ENCODE assay signal across 38 cellular contexts in genomic region chr12:115121053-115121452, GRCh38.
"Had no signal": no experiment of that assay in that cellular context is flagged by ENCODE, and none has a peak within 500 bp of the region (broad histone marks: within the 10 kb centered on the region; RNA-seq: fewer than 3 reads in every experiment).

No MANE protein-coding gene starts in this region.

- H3K9me3 ChIP-seq: ascending aorta had no signal

- H3K4me1 ChIP-seq: ascending aorta had no signal

- H3K4me3 Mint-ChIP-seq: activated CD4-positive, alpha-beta memory T cell treated with anti-CD3 and anti-CD28 coated beads for 36 hours; activated CD4-positive, alpha-beta T cell treated with anti-CD3 and anti-CD28 coated beads for 36 hours; activated CD4-positive, alpha-beta T cell treated with anti-CD3 and anti-CD28 coated beads, Interleukin-2, amount 10 ng/mL, durations not matched to agents 7 days and 5 days; activated CD8-positive, alpha-beta T cell treated with anti-CD3 and anti-CD28 coated beads for 36 hours; activated naive CD4-positive, alpha-beta T cell treated with anti-CD3 and anti-CD28 coated beads for 36 hours; activated naive CD8-positive, alpha-beta T cell treated with anti-CD3 and anti-CD28 coated beads for 36 hours; activated T-cell treated with anti-CD3 and anti-CD28 coated beads, Interleukin-2, amount 50 U/mL, for 4 hours; activated T-cell treated with anti-CD3 and anti-CD28 coated beads, Interleukin-2, amount 50 U/mL, for 72 hours; activated T-helper 1 cell treated with anti-CD3 and anti-CD28 coated beads, Interleukin-12 subunit alpha, Interleukin-12 subunit beta, Interleukin-2, Interleukin-4 antibody, amounts not matched to agents 30 ng/mL and 10 ng/mL and 1 ng/mL, durations not matched to agents 14 hours and 24 hours and 36 hours; activated T-helper 17 cell treated with anti-CD3 and anti-CD28 coated beads, Interleukin-2, amount 50 U/mL, for 72 hours; brain; central memory CD8-positive, alpha-beta T cell; T-helper 1 cell treated with Interleukin-12 subunit alpha and Interleukin-12 subunit beta and Interleukin-4 antibody, amounts not matched to agents 30 μg/mL and 1 μg/mL, for 36 hours; T-helper 2 cell treated with Interferon-gamma antibody and Interleukin-4, amounts not matched to agents 5 μg/mL and 100 μg/mL, for 36 hours had no signal

- H3K27ac Mint-ChIP-seq: activated CD4-positive, alpha-beta memory T cell treated with anti-CD3 and anti-CD28 coated beads for 36 hours; activated CD4-positive, alpha-beta T cell treated with anti-CD3 and anti-CD28 coated beads for 36 hours; activated CD4-positive, alpha-beta T cell treated with anti-CD3 and anti-CD28 coated beads, Interleukin-2, amount 10 ng/mL, durations not matched to agents 7 days and 5 days; activated CD8-positive, alpha-beta T cell treated with anti-CD3 and anti-CD28 coated beads for 36 hours; activated naive CD4-positive, alpha-beta T cell treated with anti-CD3 and anti-CD28 coated beads for 36 hours; activated naive CD4-positive, alpha-beta T cell treated with anti-CD3 and anti-CD28 coated beads, Interleukin-2, amount 50 U/mL, for 72 hours; activated naive CD8-positive, alpha-beta T cell treated with anti-CD3 and anti-CD28 coated beads for 36 hours; activated T-cell treated with anti-CD3 and anti-CD28 coated beads, Interleukin-2, amount 50 U/mL, for 72 hours; activated T-helper 1 cell treated with anti-CD3 and anti-CD28 coated beads, Interleukin-12 subunit alpha, Interleukin-12 subunit beta, Interleukin-2, Interleukin-4 antibody, amounts not matched to agents 30 ng/mL and 10 ng/mL and 1 ng/mL, durations not matched to agents 14 hours and 24 hours and 36 hours; activated T-helper 17 cell treated with anti-CD3 and anti-CD28 coated beads, Interleukin-2, amount 50 U/mL, for 72 hours; brain; T-helper 1 cell treated with Interleukin-12 subunit alpha and Interleukin-12 subunit beta and Interleukin-4 antibody, amounts not matched to agents 30 μg/mL and 1 μg/mL, for 36 hours; T-helper 2 cell treated with Interferon-gamma antibody and Interleukin-4, amounts not matched to agents 5 μg/mL and 100 μg/mL, for 36 hours had no signal

- H3K4me1 Mint-ChIP-seq: activated CD4-positive, alpha-beta T cell treated with anti-CD3 and anti-CD28 coated beads for 36 hours; activated CD4-positive, alpha-beta T cell treated with anti-CD3 and anti-CD28 coated beads, Interleukin-2, amount 10 ng/mL, durations not matched to agents 7 days and 5 days; activated naive CD8-positive, alpha-beta T cell treated with anti-CD3 and anti-CD28 coated beads for 36 hours; activated T-helper 17 cell treated with anti-CD3 and anti-CD28 coated beads, Interleukin-2, amount 50 U/mL, for 72 hours; brain; central memory CD8-positive, alpha-beta T cell had no signal

- FAIRE-seq: bronchial epithelial cell, TTC549 had no signal

- H3K27ac ChIP-seq: ascending aorta, cardiac muscle cell, VCaP had no signal

- H3K27me3 ChIP-seq: ascending aorta, cardiac muscle cell had no signal

- H3K36me3 ChIP-seq: ascending aorta, cardiac muscle cell had no signal

- ATAC-seq: activated CD4-positive, alpha-beta T cell treated with anti-CD3 and anti-CD28 coated beads for 36 hours; activated CD4-positive, CD25-positive, alpha-beta regulatory T cell treated with anti-CD3 and anti-CD28 coated beads, Interleukin-2, amount 50 U/mL, for 24 hours; activated CD8-positive, alpha-beta T cell treated with anti-CD3 and anti-CD28 coated beads for 36 hours; activated naive CD4-positive, alpha-beta T cell treated with anti-CD3 and anti-CD28 coated beads, Interleukin-2, amount 50 U/mL, for 72 hours; activated T-cell treated with anti-CD3 and anti-CD28 coated beads, Interleukin-2, amount 50 U/mL, for 4 hours; activated T-cell treated with anti-CD3 and anti-CD28 coated beads, Interleukin-2, amount 50 U/mL, for 72 hours; activated T-helper 17 cell treated with anti-CD3 and anti-CD28 coated beads, Interleukin-2, amount 50 U/mL, for 72 hours had no signal

- H3K36me3 Mint-ChIP-seq: activated CD4-positive, alpha-beta memory T cell treated with anti-CD3 and anti-CD28 coated beads for 36 hours; activated naive CD8-positive, alpha-beta T cell treated with anti-CD3 and anti-CD28 coated beads for 36 hours; brain had no signal

- H3K27me3 Mint-ChIP-seq: activated CD4-positive, alpha-beta memory T cell treated with anti-CD3 and anti-CD28 coated beads for 36 hours; activated CD4-positive, alpha-beta T cell treated with anti-CD3 and anti-CD28 coated beads for 36 hours; activated CD4-positive, alpha-beta T cell treated with anti-CD3 and anti-CD28 coated beads, Interleukin-2, amount 10 ng/mL, durations not matched to agents 7 days and 5 days; activated CD8-positive, alpha-beta T cell treated with anti-CD3 and anti-CD28 coated beads for 36 hours; activated naive CD8-positive, alpha-beta T cell treated with anti-CD3 and anti-CD28 coated beads for 36 hours; activated T-helper 17 cell treated with anti-CD3 and anti-CD28 coated beads, Interleukin-2, amount 50 U/mL, for 72 hours; central memory CD8-positive, alpha-beta T cell had no signal

- H3K4me3 ChIP-seq: ascending aorta, cardiac muscle cell had no signal

- DNase-seq: activated CD4-positive, alpha-beta memory T cell treated with anti-CD3 and anti-CD28 coated beads for 36 hours; activated CD4-positive, alpha-beta T cell treated with anti-CD3 and anti-CD28 coated beads for 1 hour; activated CD4-positive, alpha-beta T cell treated with anti-CD3 and anti-CD28 coated beads for 36 hours; activated CD4-positive, alpha-beta T cell treated with anti-CD3 and anti-CD28 coated beads for 48 hours; activated CD4-positive, alpha-beta T cell treated with anti-CD3 and anti-CD28 coated beads, Interleukin-2, amount 10 ng/mL, durations not matched to agents 7 days and 5 days; activated CD4-positive, CD25-positive, alpha-beta regulatory T cell; activated CD8-positive, alpha-beta memory T cell treated with anti-CD3 and anti-CD28 coated beads, Interleukin-2, amount 50 U/mL, for 4 hours; activated CD8-positive, alpha-beta T cell treated with anti-CD3 and anti-CD28 coated beads for 36 hours; activated effector memory CD4-positive, alpha-beta T cell treated with anti-CD3 and anti-CD28 coated beads, Interleukin-2, amount 50 U/mL, for 16 hours; activated gamma-delta T cell treated with Interleukin-2 at 50 U/mL for 16 hours; activated naive CD4-positive, alpha-beta T cell; activated naive CD4-positive, alpha-beta T cell treated with anti-CD3 and anti-CD28 coated beads for 36 hours; activated naive CD4-positive, alpha-beta T cell treated with anti-CD3 and anti-CD28 coated beads, Interleukin-2, amount 50 U/mL, for 16 hours; activated naive CD8-positive, alpha-beta T cell treated with anti-CD3 and anti-CD28 coated beads for 36 hours; activated T-cell treated with anti-CD3 and anti-CD28 coated beads for 4 hours; activated T-cell treated with anti-CD3 and anti-CD28 coated beads, Interleukin-2, amount 50 U/mL, for 1 hour; activated T-cell treated with anti-CD3 and anti-CD28 coated beads, Interleukin-2, amount 50 U/mL, for 4 hours; activated T-cell treated with anti-CD3 and anti-CD28 coated beads, Interleukin-2, amount 50 U/mL, for 72 hours; amygdala; anterior cingulate cortex; caudate nucleus; cerebellar nuclear complex; T-helper 1 cell; T-helper 2 cell; T-helper 9 cell had no signal
